ENCODE assay signal across 8 cellular contexts in the genomic region with DNA sequence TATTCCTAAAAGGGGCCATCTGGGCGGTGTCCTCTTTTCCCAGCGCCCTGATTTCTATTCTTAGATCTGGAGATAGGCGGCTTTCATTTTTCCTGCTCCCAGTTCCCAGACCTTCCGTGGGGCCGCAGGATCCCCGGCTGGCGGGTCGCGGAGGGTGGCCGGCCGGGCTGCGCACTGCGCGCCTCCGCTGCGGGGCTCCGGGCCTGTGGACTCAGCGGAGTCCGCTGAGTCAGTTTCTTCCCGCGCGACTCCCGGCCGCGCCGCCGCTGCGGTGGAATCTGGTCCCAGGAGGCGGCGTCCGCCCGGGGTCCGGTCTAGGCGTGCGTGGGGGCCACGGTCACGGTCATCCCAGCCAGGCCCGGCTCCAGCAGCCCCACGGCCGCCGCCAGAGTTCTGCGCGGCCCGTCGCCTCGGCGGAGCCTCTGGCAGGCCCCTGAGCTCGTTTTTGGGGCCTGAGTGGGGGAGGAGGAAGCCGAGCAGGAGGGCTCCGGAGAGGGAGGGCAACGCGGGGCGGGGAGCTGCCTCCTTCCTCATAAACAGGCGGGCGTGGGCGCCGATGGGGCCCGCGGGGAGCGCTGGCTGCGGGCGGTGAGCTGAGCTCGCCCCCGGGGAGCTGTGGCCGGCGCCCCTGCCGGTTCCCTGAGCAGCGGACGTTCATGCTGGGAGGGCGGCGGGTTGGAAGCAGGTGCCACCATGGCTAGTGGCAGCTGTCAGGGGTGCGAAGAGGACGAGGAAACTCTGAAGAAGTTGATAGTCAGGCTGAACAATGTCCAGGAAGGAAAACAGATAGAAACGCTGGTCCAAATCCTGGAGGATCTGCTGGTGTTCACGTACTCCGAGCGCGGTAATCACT. TPM values are rescaled to one million over a fixed set of nuclear protein-coding genes. Genes with fewer than 3 reads are reported as not detected.
A peak's percentile ranks its signal among the peaks of the same experiment; 100 is the strongest.
DNase-seq lines count a peak whose midpoint lies in the region; ATAC-seq and TF ChIP-seq lines count a peak whose summit lies in the region.

A gene (plus strand): TSS at position 559 of the 853 bp plus-strand sequence. CDS start 135 bp downstream, at position 694.

- peak within 1 kb of the TSS; percentile 79 for H2AFZ ChIP-seq in parathyroid adenoma

- ATAC-seq in GM18909 (IDR thresholded peaks at IDR 0.05; ENCODE audit: poor library complexity, unreplicated experiment): peak; percentile 62
- ATAC-seq in HG03108 (IDR thresholded peaks at IDR 0.05; ENCODE audit: unreplicated experiment): peak; percentile 35
- ATAC-seq in activated naive CD8-positive, alpha-beta T cell treated with anti-CD3 and anti-CD28 coated beads, Interleukin-2, amount 10 ng/mL, durations not matched to agents 7 days and 5 days (ENCODE audit: low read depth): peak; percentile 87

- H3K27ac Mint-ChIP-seq in activated naive CD8-positive, alpha-beta T cell treated with anti-CD3 and anti-CD28 coated beads, Interleukin-2, amount 10 ng/mL, durations not matched to agents 7 days and 5 days: no peak within 1 kb of the TSS

- H3K27me3 Mint-ChIP-seq in activated naive CD8-positive, alpha-beta T cell treated with anti-CD3 and anti-CD28 coated beads, Interleukin-2, amount 10 ng/mL, durations not matched to agents 7 days and 5 days: peaks cover 40% of the 10 kb centered on the region

- H3K36me3 ChIP-seq in parathyroid adenoma (ENCODE audit: control insufficient read depth, insufficient read depth, low read length): no peaks in the 10 kb centered on the region

- POLR2A ChIA-PET in activated naive CD8-positive, alpha-beta T cell treated with anti-CD3 and anti-CD28 coated beads, Interleukin-2, amount 10 ng/mL, durations not matched to agents 7 days and 5 days (lab: Charles Lee): no interaction called here

- H3K27me3 ChIP-seq in parathyroid adenoma (ENCODE audit: control insufficient read depth, insufficient read depth, low read length): no peaks in the 10 kb centered on the region

- H3K9me3 Mint-ChIP-seq in activated naive CD8-positive, alpha-beta T cell treated with anti-CD3 and anti-CD28 coated beads, Interleukin-2, amount 10 ng/mL, durations not matched to agents 7 days and 5 days: no peaks in the 10 kb centered on the region

- DNase-seq in AG09319 (ENCODE audit: extremely low read depth, low read depth) (peak; percentile 54), RPMI8226 (peak; percentile 11), cardiac septum (ENCODE audit: low spot score) (peak; percentile 93), DMS114 treated with DMSO at 0.1 percent for 48 hours (lab: John Stamatoyannopoulos, UW; ENCODE audit: unreplicated experiment) (no peak)
- DNase-seq in activated naive CD8-positive, alpha-beta T cell treated with anti-CD3 and anti-CD28 coated beads, Interleukin-2, amount 10 ng/mL, durations not matched to agents 7 days and 5 days: peak; percentile 54

- H3K9me3 ChIP-seq in parathyroid adenoma (ENCODE audit: control insufficient read depth, low read length): no peaks in the 10 kb centered on the region

- H3K79me2 ChIP-seq in parathyroid adenoma: peaks cover 9% of the 10 kb centered on the region

- peak within 1 kb of the TSS; percentile 96 for H3K27ac ChIP-seq in parathyroid adenoma

- peak within 1 kb of the TSS; percentile 70 for H3K4me3 ChIP-seq in parathyroid adenoma (ENCODE audit: low read depth, low read length)

- peaks cover 4% of the 10 kb centered on the region for H3K4me1 Mint-ChIP-seq in activated naive CD8-positive, alpha-beta T cell treated with anti-CD3 and anti-CD28 coated beads, Interleukin-2, amount 10 ng/mL, durations not matched to agents 7 days and 5 days

- H3K4me3 Mint-ChIP-seq in activated naive CD8-positive, alpha-beta T cell treated with anti-CD3 and anti-CD28 coated beads, Interleukin-2, amount 10 ng/mL, durations not matched to agents 7 days and 5 days: peak within 1 kb of the TSS; percentile 69

- no peaks in the 10 kb centered on the region for H3K36me3 Mint-ChIP-seq in activated naive CD8-positive, alpha-beta T cell treated with anti-CD3 and anti-CD28 coated beads, Interleukin-2, amount 10 ng/mL, durations not matched to agents 7 days and 5 days

- intact Hi-C loops in cardiac septum (cut with DNase I): no loop called here

- peak within 1 kb of the TSS; percentile 73 for H3K4me2 ChIP-seq in parathyroid adenoma (ENCODE audit: low read length)

- no peaks in the 10 kb centered on the region for H3K4me1 ChIP-seq in parathyroid adenoma

- TF ChIP-seq CTCF in AG09319 (IDR thresholded peaks at IDR 0.05; ENCODE audit: low read depth, low read length) (no peak), parathyroid adenoma (IDR thresholded peaks at IDR 0.05) (no peak)

- peak within 1 kb of the TSS; percentile 94 for H3K9ac ChIP-seq in parathyroid adenoma

RNA-seq across cellular contexts. Expression of the gene that starts here (rescaled TPM):
- under 1 TPM; 0.40 to 0.64 TPM for total RNA-seq in activated naive CD8-positive, alpha-beta T cell treated with anti-CD3 and anti-CD28 coated beads, Interleukin-2, amount 10 ng/mL, durations not matched to agents 7 days and 5 days
- 7.1 TPM for total RNA-seq in cardiac septum

Comparison
In these comparisons a context has a peak if more than half of its experiments do, and no peak if none do; other contexts are left out.
1. Peak in DNase-seq and ATAC-seq in activated naive CD8-positive, alpha-beta T cell treated with anti-CD3 and anti-CD28 coated beads, Interleukin-2, amount 10 ng/mL, durations not matched to agents 7 days and 5 days; RNA of the gene not detected or under 1 TPM.
2. ATAC-seq: peak in every context shown above with its lines; median percentile 87 in activated naive CD8-positive, alpha-beta T cell treated with anti-CD3 and anti-CD28 coated beads, Interleukin-2, amount 10 ng/mL, durations not matched to agents 7 days and 5 days; 62 in GM18909; 35 in HG03108.